7 cellular contexts compared by ENCODE assay signal in genomic region chr20:38754924-38755323, GRCh38. TPM values are rescaled to one million over a fixed set of nuclear protein-coding genes. Genes with fewer than 3 reads are reported as not detected.
"Had no signal": no experiment of that assay in that cellular context is flagged by ENCODE, and none has a peak within 500 bp of the region (broad histone marks: within the 10 kb centered on the region; RNA-seq: fewer than 3 reads in every experiment).

No MANE protein-coding gene starts in this region.

- DNase-seq: H9, HCEC 1CT, IMR-90, KG1 had no signal

- H2AFZ ChIP-seq: GM23338 had no signal

- H3K4me3 Mint-ChIP-seq: GM23338, H9 had no signal

- H3K4me3 ChIP-seq: GM23338, K562 had no signal

- H3K4me2 ChIP-seq: GM23338 had no signal

- H3K27ac Mint-ChIP-seq: GM23338, H9 had no signal

- ATAC-seq: GM23338, K562 had no signal

- H3K9me3 Mint-ChIP-seq: GM23338, H9 had no signal

RNA-seq across cellular contexts. Expression of gene SLC32A1, which starts 30.6 kb away (rescaled TPM):
- total RNA-seq: HT-29, IMR-90, K562 had no signal

RNA-seq across cellular contexts. Expression of gene PPP1R16B, which starts 50.6 kb away (rescaled TPM):
- total RNA-seq: HT-29, IMR-90 had no signal
